Comparison of ENCODE assay signal across 12 cellular contexts in the genomic region with DNA sequence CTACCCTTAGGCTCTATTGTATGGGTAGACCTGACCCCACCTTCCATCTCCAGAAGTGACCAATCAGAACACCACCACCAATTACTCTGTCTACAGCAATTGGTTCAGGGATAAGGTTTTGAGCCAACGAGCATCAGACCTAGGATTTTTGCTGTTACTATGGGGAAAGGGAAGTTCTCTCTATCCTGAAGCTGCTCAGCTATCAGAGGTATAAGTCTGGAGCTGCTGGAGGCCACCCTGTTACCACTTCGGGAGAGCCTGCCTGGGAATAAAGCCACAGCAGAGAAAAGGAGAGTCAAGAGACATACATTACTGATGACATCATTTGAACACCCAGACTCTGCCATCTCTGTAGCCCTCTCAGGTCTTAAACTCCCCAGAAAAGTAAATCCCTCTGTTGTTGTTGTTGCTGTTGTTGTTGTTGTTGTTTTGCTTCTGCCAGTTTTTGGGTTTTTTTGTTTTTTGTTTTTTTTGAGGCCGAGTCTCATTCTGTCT.
DNase-seq lines count a peak whose midpoint lies in the region; ATAC-seq and TF ChIP-seq lines count a peak whose summit lies in the region.
"Had no signal": no experiment of that assay in that cellular context is flagged by ENCODE, and none has a peak within 500 bp of the region (broad histone marks: within the 10 kb centered on the region; RNA-seq: fewer than 3 reads in every experiment).

No MANE protein-coding gene starts in this region.

- H3K4me3 Mint-ChIP-seq in activated B cell treated with CpG ODN at 0.5 μM for 24 hours (no peak overlapping the region), memory B cell (no peak overlapping the region)
- H3K4me3 Mint-ChIP-seq: activated CD4-positive, alpha-beta T cell treated with anti-CD3 and anti-CD28 coated beads, Interleukin-2, amount 10 ng/mL, durations not matched to agents 7 days and 5 days; activated naive CD4-positive, alpha-beta T cell treated with anti-CD3 and anti-CD28 coated beads, Interleukin-2, amount 50 U/mL, for 24 hours had no signal

- no peak for TF ChIP-seq CTCF in activated B cell treated with CpG ODN at 0.5 μM for 24 hours (IDR thresholded peaks at IDR 0.05)
- no peak for TF ChIP-seq CTCF in tibial artery (IDR thresholded peaks at IDR 0.05)

- H3K27ac Mint-ChIP-seq in activated B cell treated with CpG ODN at 0.5 μM for 24 hours (peak overlapping the region; percentile 59), memory B cell (peak overlapping the region; percentile 20)
- H3K27ac Mint-ChIP-seq: activated CD4-positive, alpha-beta T cell treated with anti-CD3 and anti-CD28 coated beads, Interleukin-2, amount 10 ng/mL, durations not matched to agents 7 days and 5 days; activated naive CD4-positive, alpha-beta T cell treated with anti-CD3 and anti-CD28 coated beads, Interleukin-2, amount 50 U/mL, for 24 hours had no signal

- no peaks in the 10 kb centered on the region for H3K27me3 ChIP-seq in tibial artery
- H3K27me3 ChIP-seq in effector memory CD4-positive, alpha-beta T cell (replicated peaks; ENCODE audit: control insufficient read depth, insufficient read depth, low read length, poor library complexity, severe bottlenecking) = no peaks in the 10 kb centered on the region

- no peaks in the 10 kb centered on the region for H3K9me3 Mint-ChIP-seq in activated B cell treated with CpG ODN at 0.5 μM for 24 hours
- H3K9me3 Mint-ChIP-seq in memory B cell = no peaks in the 10 kb centered on the region
- H3K9me3 Mint-ChIP-seq: activated CD4-positive, alpha-beta T cell treated with anti-CD3 and anti-CD28 coated beads, Interleukin-2, amount 10 ng/mL, durations not matched to agents 7 days and 5 days; activated naive CD4-positive, alpha-beta T cell treated with anti-CD3 and anti-CD28 coated beads, Interleukin-2, amount 50 U/mL, for 24 hours had no signal

- H3K9me3 ChIP-seq in tibial artery = no peaks in the 10 kb centered on the region
- H3K9me3 ChIP-seq in effector memory CD4-positive, alpha-beta T cell (ENCODE audit: control insufficient read depth, low read length) = no peaks in the 10 kb centered on the region

- H3K36me3 ChIP-seq in tibial artery = no peaks in the 10 kb centered on the region
- H3K36me3 ChIP-seq in effector memory CD4-positive, alpha-beta T cell (ENCODE audit: control insufficient read depth, insufficient read depth, low read length) = peaks cover 62% of the 10 kb centered on the region

- intact Hi-C loops in activated B cell treated with CpG ODN at 0.5 μM for 24 hours (cut with micrococcal nuclease) = no loop called here
- intact Hi-C loops in tibial artery (cut with DNase I; ENCODE audit: low total_unique reads) = loop anchor here (5.0 kb wide), 1 partner anchor 169 kb away; no protein-coding TSS in a partner anchor

- H3K4me3 ChIP-seq in tibial artery = no peak overlapping the region
- H3K4me3 ChIP-seq in effector memory CD4-positive, alpha-beta T cell (ENCODE audit: insufficient read depth, low read depth, low read length, poor library complexity, severe bottlenecking) = no peak overlapping the region

- peaks cover 0 to 25% (median 11%) of the 10 kb centered on the region in 4 donors for H3K4me1 ChIP-seq in tibial artery
- H3K4me1 ChIP-seq in effector memory CD4-positive, alpha-beta T cell (ENCODE audit: control insufficient read depth, insufficient read depth, low read length, poor library complexity, severe bottlenecking) = peaks cover 9% of the 10 kb centered on the region

- H3K36me3 Mint-ChIP-seq in activated B cell treated with CpG ODN at 0.5 μM for 24 hours (ENCODE audit: low read depth) = peaks cover 74% of the 10 kb centered on the region
- peaks cover 40% of the 10 kb centered on the region for H3K36me3 Mint-ChIP-seq in memory B cell

- ATAC-seq in activated B cell treated with CpG ODN at 0.5 μM for 24 hours (ENCODE audit: low read depth) (peak; percentile 31), memory B cell (ENCODE audit: low read depth) (no peak), HG03442 (IDR thresholded peaks at IDR 0.05; ENCODE audit: unreplicated experiment) (no peak)
- ATAC-seq: Panc1 had no signal

- peak; percentile 28 for DNase-seq in EH (ENCODE audit: low read depth)
- DNase-seq in M059J (ENCODE audit: low read depth) = peak; percentile 42
- no peak for DNase-seq in activated B cell treated with CpG ODN at 0.5 μM for 24 hours
- DNase-seq in memory B cell (ENCODE audit: low spot score in 2 of 2) = no peak
- no peak for DNase-seq in NCI-H345 treated with DMSO at 0.1 percent for 48 hours (lab: John Stamatoyannopoulos, UW; ENCODE audit: unreplicated experiment)
- DNase-seq in tibial artery = no peak
- DNase-seq in effector memory CD4-positive, alpha-beta T cell = no peak
- DNase-seq: activated CD4-positive, alpha-beta T cell treated with anti-CD3 and anti-CD28 coated beads, Interleukin-2, amount 10 ng/mL, durations not matched to agents 7 days and 5 days; NCI-H1092 had no signal

- POLR2A ChIA-PET in activated B cell treated with CpG ODN at 0.5 μM for 24 hours (lab: Charles Lee) = no interaction called here

- H3K27ac ChIP-seq in tibial artery = no peak overlapping the region
- H3K27ac ChIP-seq in effector memory CD4-positive, alpha-beta T cell (ENCODE audit: insufficient read depth, low read length, poor library complexity, severe bottlenecking) = no peak overlapping the region

- H3K4me1 Mint-ChIP-seq in activated B cell treated with CpG ODN at 0.5 μM for 24 hours (peaks cover 44% of the 10 kb centered on the region), memory B cell (peaks cover 41% of the 10 kb centered on the region)

- no peaks in the 10 kb centered on the region for H3K27me3 Mint-ChIP-seq in activated B cell treated with CpG ODN at 0.5 μM for 24 hours
- H3K27me3 Mint-ChIP-seq in memory B cell = no peaks in the 10 kb centered on the region
- H3K27me3 Mint-ChIP-seq: activated CD4-positive, alpha-beta T cell treated with anti-CD3 and anti-CD28 coated beads, Interleukin-2, amount 10 ng/mL, durations not matched to agents 7 days and 5 days; activated naive CD4-positive, alpha-beta T cell treated with anti-CD3 and anti-CD28 coated beads, Interleukin-2, amount 50 U/mL, for 24 hours had no signal

- CTCF ChIA-PET in activated B cell treated with CpG ODN at 0.5 μM for 24 hours (lab: Charles Lee) = no interaction called here

Comparison
In these comparisons a context has a peak if more than half of its experiments do, and no peak if none do; other contexts are left out.
1. DNase-seq: peak in EH (single experiment) and M059J (single experiment); none in activated B cell treated with CpG ODN at 0.5 μM for 24 hours (single experiment), memory B cell (0 of 2), NCI-H345 treated with DMSO at 0.1 percent for 48 hours (single experiment), tibial artery (0 of 2) and effector memory CD4-positive, alpha-beta T cell (0 of 3).